8 cellular contexts compared by ENCODE assay signal in the genomic region with DNA sequence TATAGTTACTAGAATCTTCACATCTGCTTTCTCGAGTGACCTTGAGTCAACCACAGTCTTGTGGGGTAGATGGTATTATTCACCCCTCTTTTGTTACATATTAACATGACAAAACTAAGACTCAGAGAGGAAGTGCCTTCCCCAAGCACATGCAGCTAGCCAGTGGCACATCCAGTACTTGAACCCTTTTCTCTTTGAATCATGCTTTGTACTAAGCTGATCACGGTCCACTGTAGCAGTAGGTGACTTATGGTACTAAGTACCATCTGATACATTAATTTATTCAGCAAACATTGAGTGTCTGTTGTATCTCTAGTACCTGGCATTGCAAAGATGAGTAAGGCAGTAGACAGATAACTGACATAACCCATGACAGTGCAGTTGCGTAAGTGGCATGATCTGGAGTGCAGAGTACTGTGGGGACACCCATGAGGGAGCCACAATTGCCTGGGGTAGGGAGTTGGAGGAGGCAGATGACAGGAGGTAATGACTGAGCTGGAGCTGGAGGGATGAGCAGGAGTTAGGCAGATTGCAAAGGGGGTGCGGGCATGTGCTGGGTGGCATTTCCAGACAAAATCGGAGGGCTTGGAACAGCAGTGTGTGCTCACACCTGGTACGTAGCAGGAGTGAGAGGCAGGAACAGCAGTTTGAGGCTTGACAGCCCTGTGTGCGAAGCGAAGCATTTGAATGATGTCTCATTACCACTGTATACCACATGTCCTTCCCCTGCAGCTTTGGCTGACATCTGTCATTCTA. TPM values are rescaled to one million over a fixed set of nuclear protein-coding genes. Genes with fewer than 3 reads are reported as not detected.
DNase-seq lines count a peak whose midpoint lies in the region; ATAC-seq and TF ChIP-seq lines count a peak whose summit lies in the region.

No MANE protein-coding gene starts in this region.

- TF ChIP-seq EP300 in upper lobe of left lung (IDR thresholded peaks at IDR 0.05), result no peak

- peak overlapping the region; percentile 39 for H3K4me3 ChIP-seq in GM23338
- H3K4me3 ChIP-seq in iPS-20b (ENCODE audit: low read length), result peak overlapping the region; percentile 23
- H3K4me3 ChIP-seq in upper lobe of left lung, result no peak overlapping the region

- H3K4me1 Mint-ChIP-seq in GM23338 (peaks cover 76% of the 10 kb centered on the region), chondrocyte (ENCODE audit: low read depth) (peaks cover 81% of the 10 kb centered on the region)

- H3K36me3 Mint-ChIP-seq in GM23338 (ENCODE audit: low read depth) (peaks cover 16% of the 10 kb centered on the region), chondrocyte (ENCODE audit: low read depth) (no peaks in the 10 kb centered on the region)

- peak overlapping the region; percentile 54; the same call in 2 of the 3 replicates for H3K4me3 Mint-ChIP-seq in GM23338
- H3K4me3 Mint-ChIP-seq in chondrocyte (ENCODE audit: unreplicated experiment), result no peak overlapping the region

- H3K27me3 Mint-ChIP-seq in GM23338 (ENCODE audit: insufficient read depth, low read depth, poor library complexity) (peaks cover 8% of the 10 kb centered on the region), chondrocyte (ENCODE audit: low read depth) (no peaks in the 10 kb centered on the region)

- H3K27me3 ChIP-seq in GM23338 (ENCODE audit: insufficient read depth), result no peaks in the 10 kb centered on the region
- no peaks in the 10 kb centered on the region for H3K27me3 ChIP-seq in iPS-20b (ENCODE audit: insufficient read depth, low read length)
- H3K27me3 ChIP-seq in upper lobe of left lung, result no peaks in the 10 kb centered on the region

- H3F3A ChIP-seq in GM23338 (replicated peaks; ENCODE audit: low read depth), result no peaks in the 10 kb centered on the region; the same call in 1 of the 2 replicates

- H3K36me3 ChIP-seq in GM23338 (ENCODE audit: insufficient read depth), result no peaks in the 10 kb centered on the region
- H3K36me3 ChIP-seq in iPS-20b (ENCODE audit: insufficient read depth, low read depth, low read length), result no peaks in the 10 kb centered on the region
- no peaks in the 10 kb centered on the region for H3K36me3 ChIP-seq in upper lobe of left lung

- ATAC-seq in GM18508 (IDR thresholded peaks at IDR 0.05; ENCODE audit: insufficient read depth, unreplicated experiment), result peak; percentile 95
- ATAC-seq in GM23338, result peak; percentile 62
- ATAC-seq in upper lobe of left lung (ENCODE audit: low FRiP score in 2 of 2), result no peak

- H3K4me2 ChIP-seq in GM23338, result peak overlapping the region; percentile 74

- no peaks in the 10 kb centered on the region for H3K9me3 ChIP-seq in iPS-20b (ENCODE audit: insufficient read depth, low read depth, low read length)
- H3K9me3 ChIP-seq in upper lobe of left lung, result no peaks in the 10 kb centered on the region

- no peak overlapping the region for H2AFZ ChIP-seq in GM23338

- H3K9ac ChIP-seq in iPS-20b (ENCODE audit: low read depth, low read length), result no peak overlapping the region; the same call in 1 of the 2 replicates

- H4K20me1 ChIP-seq in GM23338 (replicated peaks; ENCODE audit: insufficient read depth), result peaks cover 88% of the 10 kb centered on the region

- WGBS in upper lobe of left lung, 2 donors, result 83 to 90% methylated on average over 8 of the region's 8 CpGs

- no peak for TF ChIP-seq POLR2A in upper lobe of left lung (IDR thresholded peaks at IDR 0.05)

- H3K9me3 Mint-ChIP-seq in GM23338 (no peaks in the 10 kb centered on the region), chondrocyte (ENCODE audit: low read depth) (no peaks in the 10 kb centered on the region)

- H3K27ac ChIP-seq in GM23338 (ENCODE audit: low read depth) (peak overlapping the region; percentile 74; the same call in 1 of the 2 replicates), iPS-20b (ENCODE audit: low read length) (no peak overlapping the region), upper lobe of left lung (no peak overlapping the region)

- peak; percentile 56 for DNase-seq in GM23338 (ENCODE audit: low spot score)
- peak; percentile 15 for DNase-seq in M059J (ENCODE audit: low read depth)
- DNase-seq in NCI-H2029 treated with DMSO at 0.1 percent for 48 hours (lab: John Stamatoyannopoulos, UW), result no peak
- DNase-seq in RPMI8226, result no peak
- no peak for DNase-seq in upper lobe of left lung
- no peak for DNase-seq in chondrocyte (ENCODE audit: low spot score)

- H3K4me1 ChIP-seq in GM23338 (ENCODE audit: insufficient read depth) (peaks cover 80% of the 10 kb centered on the region), iPS-20b (ENCODE audit: insufficient read depth, low read length) (peaks cover 64% of the 10 kb centered on the region), upper lobe of left lung (peaks cover 5 to 20% (median 13%) of the 10 kb centered on the region in 4 donors)

- TF ChIP-seq CTCF in GM23338 (conservative IDR thresholded peaks at IDR 0.05; ENCODE audit: low read depth in 2 of 2), result no peak
- TF ChIP-seq CTCF in upper lobe of left lung (IDR thresholded peaks at IDR 0.05), result no peak
- TF ChIP-seq CTCF in chondrocyte (IDR thresholded peaks at IDR 0.05), result no peak

- peak overlapping the region; percentile 69; the same call in 1 of the 2 replicates for H3K27ac Mint-ChIP-seq in GM23338
- H3K27ac Mint-ChIP-seq in chondrocyte (ENCODE audit: unreplicated experiment), result no peak overlapping the region

- peaks cover 100% of the 10 kb centered on the region for H3K79me2 ChIP-seq in GM23338 (replicated peaks; ENCODE audit: insufficient read depth)

- no peaks in the 10 kb centered on the region for H3K9me2 ChIP-seq in GM23338 (ENCODE audit: insufficient read depth)

TF ChIP-seq in GM23338, 12 proteins besides CTCF, POLR2A, EP300 and RAD21 (continues in another document):
- TF ChIP-seq ZNF331 (CRISPR knock-in tag; IDR thresholded peaks at IDR 0.05; ENCODE audit: low read depth) (no peak), JUNB (IDR thresholded peaks at IDR 0.05; ENCODE audit: unreplicated experiment) (no peak), ZNF114 (CRISPR knock-in tag; IDR thresholded peaks at IDR 0.05) (no peak)
- TF ChIP-seq, protein P1, sequence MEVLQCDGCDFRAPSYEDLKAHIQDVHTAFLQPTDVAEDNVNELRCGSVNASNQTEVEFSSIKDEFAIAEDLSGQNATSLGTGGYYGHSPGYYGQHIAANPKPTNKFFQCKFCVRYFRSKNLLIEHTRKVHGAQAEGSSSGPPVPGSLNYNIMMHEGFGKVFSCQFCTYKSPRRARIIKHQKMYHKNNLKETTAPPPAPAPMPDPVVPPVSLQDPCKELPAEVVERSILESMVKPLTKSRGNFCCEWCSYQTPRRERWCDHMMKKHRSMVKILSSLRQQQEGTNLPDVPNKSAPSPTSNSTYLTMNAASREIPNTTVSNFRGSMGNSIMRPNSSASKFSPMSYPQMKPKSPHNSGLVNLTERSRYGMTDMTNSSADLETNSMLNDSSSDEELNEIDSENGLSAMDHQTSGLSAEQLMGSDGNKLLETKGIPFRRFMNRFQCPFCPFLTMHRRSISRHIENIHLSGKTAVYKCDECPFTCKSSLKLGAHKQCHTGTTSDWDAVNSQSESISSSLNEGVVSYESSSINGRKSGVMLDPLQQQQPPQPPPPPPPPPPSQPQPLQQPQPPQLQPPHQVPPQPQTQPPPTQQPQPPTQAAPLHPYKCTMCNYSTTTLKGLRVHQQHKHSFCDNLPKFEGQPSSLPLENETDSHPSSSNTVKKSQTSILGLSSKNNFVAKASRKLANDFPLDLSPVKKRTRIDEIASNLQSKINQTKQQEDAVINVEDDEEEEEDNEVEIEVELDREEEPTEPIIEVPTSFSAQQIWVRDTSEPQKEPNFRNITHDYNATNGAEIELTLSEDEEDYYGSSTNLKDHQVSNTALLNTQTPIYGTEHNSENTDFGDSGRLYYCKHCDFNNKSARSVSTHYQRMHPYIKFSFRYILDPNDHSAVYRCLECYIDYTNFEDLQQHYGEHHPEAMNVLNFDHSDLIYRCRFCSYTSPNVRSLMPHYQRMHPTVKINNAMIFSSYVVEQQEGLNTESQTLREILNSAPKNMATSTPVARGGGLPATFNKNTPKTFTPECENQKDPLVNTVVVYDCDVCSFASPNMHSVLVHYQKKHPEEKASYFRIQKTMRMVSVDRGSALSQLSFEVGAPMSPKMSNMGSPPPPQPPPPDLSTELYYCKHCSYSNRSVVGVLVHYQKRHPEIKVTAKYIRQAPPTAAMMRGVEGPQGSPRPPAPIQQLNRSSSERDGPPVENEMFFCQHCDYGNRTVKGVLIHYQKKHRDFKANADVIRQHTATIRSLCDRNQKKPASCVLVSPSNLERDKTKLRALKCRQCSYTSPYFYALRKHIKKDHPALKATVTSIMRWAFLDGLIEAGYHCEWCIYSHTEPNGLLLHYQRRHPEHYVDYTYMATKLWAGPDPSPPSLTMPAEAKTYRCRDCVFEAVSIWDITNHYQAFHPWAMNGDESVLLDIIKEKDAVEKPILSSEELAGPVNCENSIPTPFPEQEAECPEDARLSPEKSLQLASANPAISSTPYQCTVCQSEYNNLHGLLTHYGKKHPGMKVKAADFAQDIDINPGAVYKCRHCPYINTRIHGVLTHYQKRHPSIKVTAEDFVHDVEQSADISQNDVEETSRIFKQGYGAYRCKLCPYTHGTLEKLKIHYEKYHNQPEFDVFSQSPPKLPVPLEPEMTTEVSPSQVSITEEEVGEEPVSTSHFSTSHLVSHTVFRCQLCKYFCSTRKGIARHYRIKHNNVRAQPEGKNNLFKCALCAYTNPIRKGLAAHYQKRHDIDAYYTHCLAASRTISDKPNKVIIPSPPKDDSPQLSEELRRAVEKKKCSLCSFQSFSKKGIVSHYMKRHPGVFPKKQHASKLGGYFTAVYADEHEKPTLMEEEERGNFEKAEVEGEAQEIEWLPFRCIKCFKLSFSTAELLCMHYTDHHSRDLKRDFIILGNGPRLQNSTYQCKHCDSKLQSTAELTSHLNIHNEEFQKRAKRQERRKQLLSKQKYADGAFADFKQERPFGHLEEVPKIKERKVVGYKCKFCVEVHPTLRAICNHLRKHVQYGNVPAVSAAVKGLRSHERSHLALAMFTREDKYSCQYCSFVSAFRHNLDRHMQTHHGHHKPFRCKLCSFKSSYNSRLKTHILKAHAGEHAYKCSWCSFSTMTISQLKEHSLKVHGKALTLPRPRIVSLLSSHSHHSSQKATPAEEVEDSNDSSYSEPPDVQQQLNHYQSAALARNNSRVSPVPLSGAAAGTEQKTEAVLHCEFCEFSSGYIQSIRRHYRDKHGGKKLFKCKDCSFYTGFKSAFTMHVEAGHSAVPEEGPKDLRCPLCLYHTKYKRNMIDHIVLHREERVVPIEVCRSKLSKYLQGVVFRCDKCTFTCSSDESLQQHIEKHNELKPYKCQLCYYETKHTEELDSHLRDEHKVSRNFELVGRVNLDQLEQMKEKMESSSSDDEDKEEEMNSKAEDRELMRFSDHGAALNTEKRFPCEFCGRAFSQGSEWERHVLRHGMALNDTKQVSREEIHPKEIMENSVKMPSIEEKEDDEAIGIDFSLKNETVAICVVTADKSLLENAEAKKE (CRISPR knock-in tag; IDR thresholded peaks at IDR 0.05), result no peak

RNA-seq across cellular contexts. Expression of a gene that starts 29.8 kb away (rescaled TPM):
- total RNA-seq in GM23338 (2014; rRNA removed; shearing (Covaris generic)), result 141 and 149 TPM in 2 replicates
- 101 and 104 TPM in 2 replicates for polyA plus RNA-seq in GM23338 (2016; fragmentation: Nextera tagmentation; extraction: Ambion mirVana)
- total RNA-seq in M059J (2014; rRNA removed; shearing (Covaris generic)), result 40.4 and 48.0 TPM in 2 replicates
- total RNA-seq in upper lobe of left lung (10 to 100 TPM in 2 of 6 donors, 1 to 10 TPM in 4; 7.5 to 17.9 (median 9.7) TPM), chondrocyte (42.1 to 52.2 TPM (median 44.2 TPM) in 3 replicates)

Comparison
In these comparisons a context has a peak if more than half of its experiments do, and no peak if none do; other contexts are left out.
1. ATAC-seq: peak in GM18508 (single experiment) and GM23338 (single experiment); none in upper lobe of left lung (0 of 2).
2. DNase-seq: peak in GM23338 (single experiment) and M059J (single experiment); none in NCI-H2029 treated with DMSO at 0.1 percent for 48 hours (single experiment), RPMI8226 (single experiment), upper lobe of left lung (0 of 2) and chondrocyte (single experiment).
3. H3K4me3 ChIP-seq: peak in GM23338 (single experiment) and iPS-20b (single experiment); none in upper lobe of left lung (0 of 4).